Comparison of ENCODE assay signal across 12 cellular contexts in the genomic region with DNA sequence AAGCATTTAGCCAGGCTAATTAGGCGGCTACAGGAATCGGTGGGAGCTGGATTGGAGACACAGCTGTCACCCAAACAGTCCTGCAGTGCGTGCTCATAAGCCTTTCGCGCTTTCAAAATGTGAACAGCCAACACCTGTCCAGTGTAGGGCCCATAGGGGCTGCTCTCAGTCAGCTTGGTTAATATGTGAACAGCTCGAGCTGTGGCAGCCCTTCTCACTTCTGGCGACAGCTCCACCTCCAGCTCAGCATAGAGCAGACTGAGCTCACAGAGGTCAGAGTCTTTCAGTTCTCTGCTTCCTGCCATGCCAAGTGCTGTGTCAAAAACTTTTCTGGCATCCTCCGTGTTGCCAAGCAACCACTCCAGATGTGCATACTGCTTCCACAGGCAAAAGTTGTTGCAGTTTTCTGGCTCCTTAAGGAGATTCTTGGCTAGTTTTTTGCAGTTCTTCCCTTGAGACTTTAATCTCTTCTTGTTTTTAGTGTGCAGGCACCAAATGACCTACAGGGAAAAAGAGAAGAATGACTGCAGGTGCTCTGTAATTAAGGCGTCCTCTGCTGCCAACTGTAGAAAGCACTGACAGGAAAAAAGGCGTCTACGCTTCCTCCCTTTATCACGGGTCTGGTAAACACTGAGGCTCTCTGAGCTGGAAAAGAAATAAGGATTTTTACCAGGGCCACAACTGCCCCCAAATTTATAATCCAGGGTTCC. TPM values are rescaled to one million over a fixed set of nuclear protein-coding genes. Genes with fewer than 3 reads are reported as not detected.
DNase-seq lines count a peak whose midpoint lies in the region; ATAC-seq and TF ChIP-seq lines count a peak whose summit lies in the region.
"Had no signal": no experiment of that assay in that cellular context is flagged by ENCODE, and none has a peak within 500 bp of the region (broad histone marks: within the 10 kb centered on the region; RNA-seq: fewer than 3 reads in every experiment).

No MANE protein-coding gene starts in this region.

- no peak overlapping the region for H3K4me3 ChIP-seq in BLaER1
- no peak overlapping the region for H3K4me3 ChIP-seq in ascending aorta
- H3K4me3 ChIP-seq in Karpas-422 (ENCODE audit: low read length): no peak overlapping the region
- H3K4me3 ChIP-seq: sigmoid colon had no signal

- peaks cover 31% of the 10 kb centered on the region for H3K36me3 Mint-ChIP-seq in endothelial cell (ENCODE audit: low read depth, unreplicated experiment)

- no peaks in the 10 kb centered on the region for H3K27me3 ChIP-seq in BLaER1
- no peaks in the 10 kb centered on the region for H3K27me3 ChIP-seq in ascending aorta
- H3K27me3 ChIP-seq in Karpas-422 (ENCODE audit: low read length): no peaks in the 10 kb centered on the region
- H3K27me3 ChIP-seq: sigmoid colon had no signal

- H3K4me1 ChIP-seq in BLaER1: peaks cover 8% of the 10 kb centered on the region; the same call in 1 of the 2 replicates
- no peaks in the 10 kb centered on the region for H3K4me1 ChIP-seq in ascending aorta
- no peaks in the 10 kb centered on the region for H3K4me1 ChIP-seq in Karpas-422 (ENCODE audit: low read length)
- H3K4me1 ChIP-seq: sigmoid colon had no signal

- no peak overlapping the region for H3K4me3 Mint-ChIP-seq in endothelial cell (ENCODE audit: unreplicated experiment)
- H3K4me3 Mint-ChIP-seq: B cell had no signal

- H3K27ac Mint-ChIP-seq in endothelial cell (ENCODE audit: unreplicated experiment): peak overlapping the region; percentile 74
- H3K27ac Mint-ChIP-seq: B cell had no signal

- no peaks in the 10 kb centered on the region for H3K9me2 ChIP-seq in Karpas-422 (replicated peaks; ENCODE audit: insufficient read depth, low read length)

- DNase-seq in GM20000 (ENCODE audit: low spot score) (peak; percentile 48), endothelial cell (ENCODE audit: low spot score) (no peak), NOMO-1 treated with dmso at 0.1 percent for 144 hours (lab: John Stamatoyannopoulos, UW; ENCODE audit: unreplicated experiment) (no peak), ascending aorta (ENCODE audit: low spot score in 2 of 2) (no peak), AG08395 (ENCODE audit: low spot score) (no peak), Karpas-422 (no peak)
- DNase-seq: aorta, sigmoid colon had no signal

- H3K9me3 ChIP-seq in BLaER1: no peaks in the 10 kb centered on the region
- no peaks in the 10 kb centered on the region for H3K9me3 ChIP-seq in ascending aorta
- no peaks in the 10 kb centered on the region for H3K9me3 ChIP-seq in Karpas-422 (ENCODE audit: low read length)
- H3K9me3 ChIP-seq: sigmoid colon had no signal

- H2AFZ ChIP-seq in Karpas-422 (ENCODE audit: low read length): no peak overlapping the region

- H3K9ac ChIP-seq in BLaER1 (0 out of 2 replicates have a peak overlapping the region, but pooled peaks have one; percentile 32), Karpas-422 (ENCODE audit: low read length) (no peak overlapping the region)

- no peaks in the 10 kb centered on the region for H3K4me1 Mint-ChIP-seq in endothelial cell (ENCODE audit: unreplicated experiment)
- H3K4me1 Mint-ChIP-seq: B cell had no signal

- no peak overlapping the region for H3K27ac ChIP-seq in BLaER1
- H3K27ac ChIP-seq in ascending aorta: peak overlapping the region in 1 of 2 donors; percentile 8
- H3K27ac ChIP-seq in Karpas-422 (ENCODE audit: low read length): no peak overlapping the region
- H3K27ac ChIP-seq: sigmoid colon, VCaP had no signal

- ATAC-seq in HG03354 (IDR thresholded peaks at IDR 0.05; ENCODE audit: poor library complexity, severe bottlenecking, unreplicated experiment): peak; percentile 98

- H4K20me1 ChIP-seq in BLaER1 (no peaks in the 10 kb centered on the region), Karpas-422 (ENCODE audit: insufficient read depth, low read depth, low read length) (no peaks in the 10 kb centered on the region)

- H3K36me3 ChIP-seq in BLaER1 (peaks cover 97% of the 10 kb centered on the region), ascending aorta (peaks cover 48 to 67% of the 10 kb centered on the region in 2 donors), Karpas-422 (ENCODE audit: insufficient read depth, low read length) (peaks cover 33% of the 10 kb centered on the region)

- peaks cover 2% of the 10 kb centered on the region for H3K79me2 ChIP-seq in Karpas-422 (ENCODE audit: low read length)

- intact Hi-C loops in ascending aorta (cut with DNase I): no loop called here

- peak overlapping the region; percentile 4; the same call in 1 of the 2 replicates for H3K4me2 ChIP-seq in BLaER1
- H3K4me2 ChIP-seq in Karpas-422 (ENCODE audit: low read depth, low read length, poor library complexity, severe bottlenecking): no peak overlapping the region

- H3K9me3 Mint-ChIP-seq in endothelial cell (ENCODE audit: unreplicated experiment): no peaks in the 10 kb centered on the region

- no peaks in the 10 kb centered on the region for H3K27me3 Mint-ChIP-seq in endothelial cell (ENCODE audit: unreplicated experiment)
- H3K27me3 Mint-ChIP-seq: B cell had no signal

- no peak for TF ChIP-seq CTCF in GM20000 (IDR thresholded peaks at IDR 0.05; ENCODE audit: extremely low read depth, missing control alignments)
- TF ChIP-seq CTCF in endothelial cell (IDR thresholded peaks at IDR 0.05; ENCODE audit: unreplicated experiment): no peak
- no peak for TF ChIP-seq CTCF in ascending aorta (IDR thresholded peaks at IDR 0.05)

RNA-seq across cellular contexts. Expression of a gene that starts 32.4 kb away (rescaled TPM):
- total RNA-seq in endothelial cell (ENCODE audit: unreplicated experiment) (105 TPM), ascending aorta (93.2 TPM)
- total RNA-seq in Karpas-422 (2014; rRNA removed; shearing (Covaris generic); ENCODE audit: low replicate concordance): 63.6 and 71.8 TPM in 2 replicates

RNA-seq across cellular contexts. Expression of a gene that starts 42.9 kb away (rescaled TPM):
- total RNA-seq in endothelial cell (ENCODE audit: unreplicated experiment) (20.8 TPM), ascending aorta (9.2 TPM)
- 19.5 and 22.3 TPM in 2 replicates for total RNA-seq in Karpas-422 (2014; rRNA removed; shearing (Covaris generic); ENCODE audit: low replicate concordance)
